ENCODE assay signal across 18 cellular contexts in the genomic region with DNA sequence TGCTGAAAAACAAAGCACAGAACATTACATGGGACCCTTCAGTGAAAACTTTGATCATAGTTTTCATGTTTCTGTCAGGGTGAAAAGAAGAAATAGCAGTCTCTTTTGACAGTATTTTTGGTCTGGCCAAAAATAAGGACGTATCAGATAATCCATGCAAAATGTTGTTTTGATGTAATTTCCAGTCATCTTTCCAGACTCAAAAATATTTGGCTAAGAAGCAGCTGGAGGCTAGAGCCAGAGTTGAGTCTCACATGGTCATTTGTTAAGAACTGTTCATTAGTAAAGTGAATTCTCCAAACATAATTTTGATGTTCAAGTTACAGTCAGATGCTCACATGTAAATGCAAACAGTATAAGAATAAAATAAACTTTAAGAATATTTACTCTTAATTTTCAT.
DNase-seq lines count a peak whose midpoint lies in the region; ATAC-seq and TF ChIP-seq lines count a peak whose summit lies in the region.
"Had no signal": no experiment of that assay in that cellular context is flagged by ENCODE, and none has a peak within 500 bp of the region (broad histone marks: within the 10 kb centered on the region; RNA-seq: fewer than 3 reads in every experiment).

No MANE protein-coding gene starts in this region.

- ATAC-seq in upper lobe of right lung = no peak
- no peak for ATAC-seq in HG02798 (IDR thresholded peaks at IDR 0.05; ENCODE audit: poor library complexity, unreplicated experiment)
- ATAC-seq: activated CD8-positive, alpha-beta T cell treated with anti-CD3 and anti-CD28 coated beads, Interleukin-2, amount 10 ng/mL, durations not matched to agents 7 days and 5 days; mucosa of descending colon; stimulated activated naive CD8-positive, alpha-beta T cell treated with anti-CD3 and anti-CD28 coated beads, Interleukin-15, Interleukin-2, amounts not matched to agents 100 U/mL and 50 U/mL, for 24 hours had no signal

- H3K27me3 Mint-ChIP-seq in MCF 10A (ENCODE audit: insufficient read depth, unreplicated experiment) (no peaks in the 10 kb centered on the region), osteocyte (ENCODE audit: unreplicated experiment) (no peaks in the 10 kb centered on the region), nephron progenitor cell (ENCODE audit: low read depth, poor library complexity) (no peaks in the 10 kb centered on the region)

- no TSS peak for BruUV-seq in MCF 10A (replicated peaks; lab: Mats Ljungman, UMichigan)

- H3K27ac Mint-ChIP-seq in MCF 10A (ENCODE audit: low read depth, unreplicated experiment) (peak overlapping the region; percentile 99), osteocyte (ENCODE audit: unreplicated experiment) (peak overlapping the region; percentile 96), nephron progenitor cell (no peak overlapping the region)
- H3K27ac Mint-ChIP-seq: activated CD8-positive, alpha-beta T cell treated with anti-CD3 and anti-CD28 coated beads, Interleukin-2, amount 10 ng/mL, durations not matched to agents 7 days and 5 days; activated T-helper 1 cell treated with anti-CD3 and anti-CD28 coated beads, Interleukin-12 subunit alpha, Interleukin-12 subunit beta, Interleukin-2, Interleukin-4 antibody, amounts not matched to agents 30 ng/mL and 10 ng/mL and 1 ng/mL, durations not matched to agents 14 hours and 24 hours and 36 hours had no signal

- POLR2A ChIA-PET in MCF 10A (lab: Yijun Ruan, JAX) = interaction anchor here (0.6 to 2.9 kb wide), 11 partner anchors 195 to 1148 kb away, joined by 3 to 14 read pairs (median 4); partner anchors contain the start of gene KLF6

- H3K4me1 Mint-ChIP-seq in MCF 10A (ENCODE audit: insufficient read depth, unreplicated experiment) = peaks cover 26% of the 10 kb centered on the region
- H3K4me1 Mint-ChIP-seq in osteocyte (ENCODE audit: unreplicated experiment) = peaks cover 36% of the 10 kb centered on the region
- H3K4me1 Mint-ChIP-seq in nephron progenitor cell = peaks cover 18% of the 10 kb centered on the region

- H3K4me3 ChIP-seq in fibroblast of the aortic adventitia (ENCODE audit: low read depth, low read length) (no peak overlapping the region), upper lobe of right lung (no peak overlapping the region)
- H3K4me3 ChIP-seq: BLaER1 treated with 17β-estradiol and CSF1 and Interleukin-3, amounts not matched to agents 10 nM and 100 nM; HAP-1; mucosa of descending colon; prostate gland had no signal

- peak overlapping the region; percentile 65 for H3K27ac ChIP-seq in upper lobe of right lung
- H3K27ac ChIP-seq: prostate gland, RWPE1, VCaP had no signal

- DNase-seq in MCF 10A (ENCODE audit: unreplicated experiment) (no peak), fibroblast of the aortic adventitia (ENCODE audit: low read depth) (peak; percentile 67), osteocyte (ENCODE audit: extremely low spot score, unreplicated experiment) (no peak), upper lobe of right lung (no peak), nephron progenitor cell (no peak)
- DNase-seq in NK-92 treated with Interleukin-12 subunit alpha and Interleukin-12 subunit beta, amount 100 ng/mL, for 24 hours (lab: John Stamatoyannopoulos, UW) = no peak
- DNase-seq: activated CD8-positive, alpha-beta T cell treated with anti-CD3 and anti-CD28 coated beads, Interleukin-2, amount 10 ng/mL, durations not matched to agents 7 days and 5 days; amniotic stem cell; mucosa of descending colon; NCI-H1436; stimulated activated naive CD8-positive, alpha-beta T cell treated with anti-CD3 and anti-CD28 coated beads, Interleukin-15, Interleukin-2, amounts not matched to agents 100 U/mL and 50 U/mL, for 24 hours had no signal

- H3K27me3 ChIP-seq in upper lobe of right lung = no peaks in the 10 kb centered on the region
- H3K27me3 ChIP-seq: BLaER1 treated with 17β-estradiol and CSF1 and Interleukin-3, amounts not matched to agents 10 nM and 100 nM had no signal

- CTCF ChIA-PET in MCF 10A (lab: Yijun Ruan, JAX) = interaction anchor here (0.6 to 0.9 kb wide), 2 partner anchors 424 to 494 kb away, joined by 3 read pairs; no protein-coding TSS in a partner anchor

- no peak overlapping the region for H3K4me3 Mint-ChIP-seq in MCF 10A (ENCODE audit: unreplicated experiment)
- no peak overlapping the region for H3K4me3 Mint-ChIP-seq in osteocyte (ENCODE audit: unreplicated experiment)
- H3K4me3 Mint-ChIP-seq in nephron progenitor cell = no peak overlapping the region
- H3K4me3 Mint-ChIP-seq: activated CD8-positive, alpha-beta T cell treated with anti-CD3 and anti-CD28 coated beads, Interleukin-2, amount 10 ng/mL, durations not matched to agents 7 days and 5 days; activated T-helper 1 cell treated with anti-CD3 and anti-CD28 coated beads, Interleukin-12 subunit alpha, Interleukin-12 subunit beta, Interleukin-2, Interleukin-4 antibody, amounts not matched to agents 30 ng/mL and 10 ng/mL and 1 ng/mL, durations not matched to agents 14 hours and 24 hours and 36 hours had no signal

- peaks cover 15% of the 10 kb centered on the region for H3K4me1 ChIP-seq in upper lobe of right lung
- H3K4me1 ChIP-seq: HAP-1, prostate gland had no signal

- H3K36me3 ChIP-seq in upper lobe of right lung = no peaks in the 10 kb centered on the region
- H3K36me3 ChIP-seq: BLaER1 treated with 17β-estradiol and CSF1 and Interleukin-3, amounts not matched to agents 10 nM and 100 nM; HAP-1; prostate gland had no signal

- intact Hi-C loops in MCF 10A (cut with micrococcal nuclease) = loop anchor here (10.0 kb wide), 2 partner anchors 1111 to 1151 kb away; no protein-coding TSS in a partner anchor
- intact Hi-C loops in upper lobe of right lung (cut with DNase I) = no loop called here

- H3K9me3 Mint-ChIP-seq in MCF 10A (ENCODE audit: unreplicated experiment) = no peaks in the 10 kb centered on the region
- H3K9me3 Mint-ChIP-seq in osteocyte (ENCODE audit: unreplicated experiment) = peaks cover 15% of the 10 kb centered on the region
- H3K9me3 Mint-ChIP-seq in nephron progenitor cell = no peaks in the 10 kb centered on the region

- H3K9me3 ChIP-seq in upper lobe of right lung = no peaks in the 10 kb centered on the region
- H3K9me3 ChIP-seq: mucosa of descending colon, prostate gland had no signal

- no peak for TF ChIP-seq CTCF in MCF 10A (IDR thresholded peaks at IDR 0.05; ENCODE audit: unreplicated experiment)
- TF ChIP-seq CTCF in fibroblast of the aortic adventitia (IDR thresholded peaks at IDR 0.05; ENCODE audit: insufficient read depth, low read length) = no peak
- TF ChIP-seq CTCF in osteocyte (IDR thresholded peaks at IDR 0.05) = no peak
- TF ChIP-seq CTCF in upper lobe of right lung (IDR thresholded peaks at IDR 0.05) = no peak
- no peak for TF ChIP-seq CTCF in nephron progenitor cell (IDR thresholded peaks at IDR 0.05)

- H3K36me3 Mint-ChIP-seq in MCF 10A (ENCODE audit: insufficient read depth, unreplicated experiment) (no peaks in the 10 kb centered on the region), osteocyte (ENCODE audit: unreplicated experiment) (no peaks in the 10 kb centered on the region), nephron progenitor cell (ENCODE audit: low read depth) (no peaks in the 10 kb centered on the region)
